9 cellular contexts compared by ENCODE assay signal in genomic region chrX:110992611-110993010, GRCh38.
DNase-seq lines count a peak whose midpoint lies in the region; ATAC-seq and TF ChIP-seq lines count a peak whose summit lies in the region.
"Had no signal": no experiment of that assay in that cellular context is flagged by ENCODE, and none has a peak within 500 bp of the region (broad histone marks: within the 10 kb centered on the region; RNA-seq: fewer than 3 reads in every experiment).

No MANE protein-coding gene starts in this region.

- no peaks in the 10 kb centered on the region; a peak in 1 of 4 replicates for H3K4me1 ChIP-seq in SK-N-SH (ENCODE audit: control insufficient read depth in 1 of 2, insufficient read depth in 2 of 2, low read depth in 1 of 2, low read length in 1 of 2)

- WGBS in SK-N-SH (ENCODE audit: low lambda C conversion rate) = 12% methylated on average over 7 of the region's 8 CpGs

- H3K36me3 ChIP-seq in SK-N-SH (replicated peaks in 1 of 2; ENCODE audit: control insufficient read depth in 1 of 2, insufficient read depth in 2 of 2, low read length in 1 of 2) = no peaks in the 10 kb centered on the region

- peak; percentile 46 for TF ChIP-seq RAD21 in SK-N-SH (IDR thresholded peaks at IDR 0.05; ENCODE audit: low read length)

- H2AFZ ChIP-seq in SK-N-SH (ENCODE audit: low read depth) = no peak overlapping the region

- H3K9me3 ChIP-seq in SK-N-SH = no peaks in the 10 kb centered on the region

- DNase-seq in NCI-H1694 treated with DMSO at 0.1 percent for 48 hours (lab: John Stamatoyannopoulos, UW) = peak; percentile 8
- DNase-seq in NCI-H1694 (lab: John Stamatoyannopoulos, UW) = no peak
- peak; percentile 24 for DNase-seq in SK-N-SH
- peak; percentile 48 for DNase-seq in epithelial cell of esophagus (ENCODE audit: low read depth)
- DNase-seq in retinal pigment epithelial cell (ENCODE audit: low read depth) = no peak
- DNase-seq in DMS79 treated with DMSO at 0.1 percent for 48 hours (lab: John Stamatoyannopoulos, UW) = no peak

- no peak for TF ChIP-seq EP300 in SK-N-SH (IDR thresholded peaks at IDR 0.05; ENCODE audit: borderline replicate concordance in 1 of 2, low read depth in 1 of 2, low read length in 1 of 2)

- no peak overlapping the region for H3K4me2 ChIP-seq in SK-N-SH

- no peaks in the 10 kb centered on the region for H3K79me2 ChIP-seq in SK-N-SH (ENCODE audit: insufficient read depth)

- no peaks in the 10 kb centered on the region for H3K9me2 ChIP-seq in SK-N-SH

- no peak overlapping the region for H3K9ac ChIP-seq in SK-N-SH

- TF ChIP-seq CTCF in SK-N-SH (IDR thresholded peaks at IDR 0.05) = peak; percentile 64
- TF ChIP-seq CTCF in epithelial cell of esophagus (IDR thresholded peaks at IDR 0.05; ENCODE audit: insufficient read depth, low read depth, low read length, missing control alignments) = peak; percentile 64
- TF ChIP-seq CTCF in retinal pigment epithelial cell (conservative IDR thresholded peaks at IDR 0.05; ENCODE audit: low read depth, low read length) = peak; percentile 66

- H3K27me3 ChIP-seq in SK-N-SH (ENCODE audit: insufficient read depth) = peaks cover 5% of the 10 kb centered on the region; the same call in 1 of the 2 replicates

- POLR2A ChIA-PET in SK-N-SH (lab: Yijun Ruan, JAX) = no interaction called here

- no peaks in the 10 kb centered on the region for H3F3A ChIP-seq in SK-N-SH (replicated peaks; ENCODE audit: insufficient read depth)

- no peak overlapping the region for H3K27ac ChIP-seq in SK-N-SH (ENCODE audit: low read depth in 2 of 2, low read length in 1 of 2)

- CTCF ChIA-PET in SK-N-SH (lab: Yijun Ruan, JAX) = interaction anchor here (0.6 to 1.6 kb wide), 5 partner anchors 9 to 449 kb away, joined by 3 to 7 read pairs (median 7); no protein-coding TSS in a partner anchor

- H3K4me3 ChIP-seq in SK-N-SH (ENCODE audit: low read depth in 2 of 2, low read length in 1 of 2) = no peak overlapping the region
- H3K4me3 ChIP-seq in epithelial cell of esophagus (ENCODE audit: low read length) = no peak overlapping the region
- H3K4me3 ChIP-seq in retinal pigment epithelial cell (ENCODE audit: low read length) = no peak overlapping the region

- no peaks in the 10 kb centered on the region for H4K20me1 ChIP-seq in SK-N-SH (ENCODE audit: insufficient read depth)

- peak; percentile 62 for ATAC-seq in HG02759 (IDR thresholded peaks at IDR 0.05; ENCODE audit: unreplicated experiment)
- ATAC-seq in GM18520 (IDR thresholded peaks at IDR 0.05; ENCODE audit: unreplicated experiment) = no peak
- ATAC-seq: CD8-positive, alpha-beta T cell had no signal

TF ChIP-seq in SK-N-SH, 30 proteins besides CTCF, POLR2A, EP300 and RAD21:
- TF ChIP-seq MAX (IDR thresholded peaks at IDR 0.05; ENCODE audit: low read depth) = no peak
- TF ChIP-seq SMC3 (IDR thresholded peaks at IDR 0.05; ENCODE audit: low read depth, low read length) = peak; percentile 45

Comparison
In these comparisons a context has a peak if more than half of its experiments do, and no peak if none do; other contexts are left out.
1. DNase-seq: peak in NCI-H1694 treated with DMSO at 0.1 percent for 48 hours (single experiment), SK-N-SH (single experiment) and epithelial cell of esophagus (single experiment); none in NCI-H1694 (single experiment), retinal pigment epithelial cell (single experiment) and DMS79 treated with DMSO at 0.1 percent for 48 hours (single experiment).
2. Peak in every context shown above with its lines, with median percentiles within 50 percentile points of each other: CTCF ChIP-seq.